In the genomic region with DNA sequence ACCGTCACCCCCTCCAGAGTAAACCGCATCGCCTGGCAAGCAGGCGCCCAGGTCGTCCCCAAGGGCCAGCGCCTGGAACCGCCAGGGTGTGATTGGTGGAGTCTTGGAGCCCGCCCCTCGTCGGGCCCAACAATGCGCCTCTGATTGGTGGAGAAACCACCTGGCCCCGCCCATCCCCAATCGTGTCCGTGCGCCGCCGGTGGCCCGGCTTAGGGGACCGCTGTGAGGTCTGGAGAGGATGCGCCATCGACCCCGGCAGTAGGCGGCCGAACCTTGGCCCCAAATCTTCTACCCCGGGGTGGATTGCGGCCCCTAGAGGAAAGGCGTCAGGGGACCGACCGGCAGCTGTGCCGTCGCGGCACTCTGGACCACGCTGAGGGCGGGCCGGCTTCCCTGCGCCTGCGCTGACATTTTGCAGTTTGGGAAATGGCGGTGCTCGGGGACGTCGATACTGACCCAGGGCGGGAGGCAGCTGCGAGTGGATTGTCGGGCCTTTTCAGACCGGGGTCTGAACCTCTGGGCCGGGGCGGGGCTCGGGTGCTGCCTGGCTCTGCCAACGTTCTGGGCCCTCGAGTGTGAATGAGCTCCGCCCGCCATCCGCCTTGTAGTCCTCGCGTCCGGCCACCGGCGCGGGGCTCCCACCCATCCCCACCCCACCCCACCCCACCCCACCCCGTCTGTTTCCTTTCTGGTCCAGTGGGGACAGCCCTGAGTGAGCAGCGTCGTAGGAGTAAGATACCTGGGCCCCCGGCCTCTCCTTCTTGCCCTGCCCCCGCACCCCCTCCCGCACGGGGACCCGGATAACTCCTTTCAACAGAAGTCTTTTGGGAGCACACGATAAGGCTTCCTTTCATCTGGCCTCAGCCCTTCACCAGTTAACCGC, we compare ENCODE assay signal across 8 cellular contexts. TPM values are rescaled to one million over a fixed set of nuclear protein-coding genes. Genes with fewer than 3 reads are reported as not detected.
A peak's percentile ranks its signal among the peaks of the same experiment; 100 is the strongest.
DNase-seq lines count a peak whose midpoint lies in the region; ATAC-seq and TF ChIP-seq lines count a peak whose summit lies in the region.

No MANE protein-coding gene starts in this region.

- no peak for TF ChIP-seq EP300 in esophagus muscularis mucosa (IDR thresholded peaks at IDR 0.05)

- H3K9me3 Mint-ChIP-seq in IgD-negative memory B cell: no peaks in the 10 kb centered on the region
- H3K9me3 Mint-ChIP-seq in stimulated activated effector memory CD8-positive, alpha-beta T cell treated with anti-CD3 and anti-CD28 coated beads, Interleukin-12 subunit alpha, Interleukin-12 subunit beta, amount 100 ng/mL, for 72 hours: no peaks in the 10 kb centered on the region

- intact Hi-C loops in esophagus muscularis mucosa (cut with DNase I): loop anchor here (2.0 to 10.0 kb wide), 2 partner anchors 32 to 160 kb away; partner anchors contain the start of genes C1orf50 and P3H1

- peak overlapping the region; percentile 92 to 98 (median 94) for H3K27ac ChIP-seq in esophagus muscularis mucosa (replicated peaks in 1 of 4)

- TF ChIP-seq CTCF in esophagus muscularis mucosa (IDR thresholded peaks at IDR 0.05): peak in 1 of 3 experiments; percentile 34

- peak overlapping the region; percentile 66 to 96 (median 86) for H3K4me3 ChIP-seq in esophagus muscularis mucosa

- H3K27me3 Mint-ChIP-seq in IgD-negative memory B cell: no peaks in the 10 kb centered on the region

- 14% methylated on average over 1 of the region's 69 CpGs for WGBS in esophagus muscularis mucosa

- peaks cover 27 to 29% (median 28%) of the 10 kb centered on the region in 3 donors for H3K4me1 Mint-ChIP-seq in IgD-negative memory B cell
- peaks cover 63% of the 10 kb centered on the region for H3K4me1 Mint-ChIP-seq in stimulated activated effector memory CD8-positive, alpha-beta T cell treated with anti-CD3 and anti-CD28 coated beads, Interleukin-12 subunit alpha, Interleukin-12 subunit beta, amount 100 ng/mL, for 72 hours

- peak overlapping the region; percentile 86 to 98 (median 97) for H3K27ac Mint-ChIP-seq in IgD-negative memory B cell
- H3K27ac Mint-ChIP-seq in stimulated activated effector memory CD8-positive, alpha-beta T cell treated with anti-CD3 and anti-CD28 coated beads, Interleukin-12 subunit alpha, Interleukin-12 subunit beta, amount 100 ng/mL, for 72 hours: peak overlapping the region; percentile 90

- TF ChIP-seq POLR2A in esophagus muscularis mucosa (IDR thresholded peaks at IDR 0.05; ENCODE audit: low read depth): peak; percentile 33

- peaks cover 8% of the 10 kb centered on the region for H3K36me3 Mint-ChIP-seq in IgD-negative memory B cell
- peaks cover 91% of the 10 kb centered on the region for H3K36me3 Mint-ChIP-seq in stimulated activated effector memory CD8-positive, alpha-beta T cell treated with anti-CD3 and anti-CD28 coated beads, Interleukin-12 subunit alpha, Interleukin-12 subunit beta, amount 100 ng/mL, for 72 hours

- peak overlapping the region; percentile 81 to 97 (median 94) for H3K4me3 Mint-ChIP-seq in IgD-negative memory B cell
- H3K4me3 Mint-ChIP-seq in stimulated activated effector memory CD8-positive, alpha-beta T cell treated with anti-CD3 and anti-CD28 coated beads, Interleukin-12 subunit alpha, Interleukin-12 subunit beta, amount 100 ng/mL, for 72 hours: peak overlapping the region; percentile 71

- peaks cover 5 to 20% (median 16%) of the 10 kb centered on the region in 4 donors for H3K4me1 ChIP-seq in esophagus muscularis mucosa

- DNase-seq in DMS153 treated with DMSO at 0.1 percent for 48 hours (lab: John Stamatoyannopoulos, UW; ENCODE audit: unreplicated experiment): peak; percentile 97
- DNase-seq in OCI-M2 (lab: John Stamatoyannopoulos, UW; ENCODE audit: unreplicated experiment): peak; percentile 74
- DNase-seq in activated T-cell treated with anti-CD3 and anti-CD28 coated beads, Interleukin-2, amount 50 U/mL, for 48 hours: peak; percentile 96 to 97
- peak; percentile 99 for DNase-seq in esophagus muscularis mucosa (ENCODE audit: extremely low spot score)
- DNase-seq in myocyte (ENCODE audit: low read depth): peak; percentile 97
- peak; percentile 91 to 97 for DNase-seq in stimulated activated effector memory CD8-positive, alpha-beta T cell treated with anti-CD3 and anti-CD28 coated beads, Interleukin-12 subunit alpha, Interleukin-12 subunit beta, amount 100 ng/mL, for 72 hours (ENCODE audit: low spot score in 2 of 2)

- peaks cover 18 to 36% (median 32%) of the 10 kb centered on the region in 4 donors for H3K36me3 ChIP-seq in esophagus muscularis mucosa

- no peaks in the 10 kb centered on the region for H3K27me3 ChIP-seq in esophagus muscularis mucosa

- no peaks in the 10 kb centered on the region for H3K9me3 ChIP-seq in esophagus muscularis mucosa

- peak; percentile 87 for ATAC-seq in GM21528 (IDR thresholded peaks at IDR 0.05; ENCODE audit: low FRiP score, unreplicated experiment)
- ATAC-seq in stimulated activated effector memory CD8-positive, alpha-beta T cell treated with anti-CD3 and anti-CD28 coated beads, Interleukin-12 subunit alpha, Interleukin-12 subunit beta, amount 100 ng/mL, for 72 hours: peak; percentile 89

RNA-seq across cellular contexts. Expression of gene SLC2A1, which starts 34.2 kb away (rescaled TPM):
- 90.6 TPM for polyA plus RNA-seq in IgD-negative memory B cell
- 10 to 100 TPM; 17.4 to 63.6 (median 31.8) TPM for total RNA-seq in esophagus muscularis mucosa
- 146 and 164 TPM in 2 replicates for total RNA-seq in myocyte
- 227 TPM for polyA plus RNA-seq in myocyte (2012)

Comparison
In these comparisons a context has a peak if more than half of its experiments do, and no peak if none do; other contexts are left out.
1. Peak in every context shown above with its lines: DNase-seq, ATAC-seq, H3K4me3 ChIP-seq and H3K27ac ChIP-seq.